15 cellular contexts compared by ENCODE assay signal in genomic region chr14:98974113-98974512, GRCh38.
A peak's percentile ranks its signal among the peaks of the same experiment; 100 is the strongest.
DNase-seq lines count a peak whose midpoint lies in the region; ATAC-seq lines count a peak whose summit lies in the region.
"Had no signal": no experiment of that assay in that cellular context is flagged by ENCODE, and none has a peak within 500 bp of the region (broad histone marks: within the 10 kb centered on the region; RNA-seq: fewer than 3 reads in every experiment).

No MANE protein-coding gene starts in this region.

- no peak overlapping the region for H3K27ac Mint-ChIP-seq in activated naive CD8-positive, alpha-beta T cell treated with anti-CD3 and anti-CD28 coated beads, Interleukin-2, amount 50 U/mL, for 24 hours
- no peak overlapping the region for H3K27ac Mint-ChIP-seq in activated naive CD8-positive, alpha-beta T cell treated with anti-CD3 and anti-CD28 coated beads for 36 hours
- H3K27ac Mint-ChIP-seq: GM23338 had no signal

- peaks cover 8% of the 10 kb centered on the region for H3K4me1 Mint-ChIP-seq in activated naive CD8-positive, alpha-beta T cell treated with anti-CD3 and anti-CD28 coated beads, Interleukin-2, amount 50 U/mL, for 24 hours
- H3K4me1 Mint-ChIP-seq in activated naive CD8-positive, alpha-beta T cell treated with anti-CD3 and anti-CD28 coated beads for 36 hours, result peaks cover 6% of the 10 kb centered on the region
- H3K4me1 Mint-ChIP-seq: GM23338 had no signal

- ATAC-seq in activated naive CD8-positive, alpha-beta T cell treated with anti-CD3 and anti-CD28 coated beads, Interleukin-2, amount 50 U/mL, for 24 hours, result peak; percentile 43
- ATAC-seq: GM23338 had no signal

- peaks cover 4% of the 10 kb centered on the region for H3K36me3 Mint-ChIP-seq in activated naive CD8-positive, alpha-beta T cell treated with anti-CD3 and anti-CD28 coated beads, Interleukin-2, amount 50 U/mL, for 24 hours (ENCODE audit: low read depth)
- H3K36me3 Mint-ChIP-seq in activated naive CD8-positive, alpha-beta T cell treated with anti-CD3 and anti-CD28 coated beads for 36 hours, result no peaks in the 10 kb centered on the region

- no peak overlapping the region for H3K4me3 Mint-ChIP-seq in activated naive CD8-positive, alpha-beta T cell treated with anti-CD3 and anti-CD28 coated beads, Interleukin-2, amount 50 U/mL, for 24 hours
- no peak overlapping the region for H3K4me3 Mint-ChIP-seq in activated naive CD8-positive, alpha-beta T cell treated with anti-CD3 and anti-CD28 coated beads for 36 hours
- H3K4me3 Mint-ChIP-seq: GM23338 had no signal

- DNase-seq in DMS153 (lab: John Stamatoyannopoulos, UW) (peak; percentile 17), DMS153 treated with DMSO at 0.1 percent for 48 hours (lab: John Stamatoyannopoulos, UW; ENCODE audit: unreplicated experiment) (no peak), islet precursor cell (peak; percentile 18), AG08396 (ENCODE audit: low spot score) (no peak), NCI-H2081 (lab: John Stamatoyannopoulos, UW) (no peak)
- no peak for DNase-seq in activated naive CD8-positive, alpha-beta T cell treated with anti-CD3 and anti-CD28 coated beads, Interleukin-2, amount 50 U/mL, for 24 hours
- DNase-seq in activated naive CD8-positive, alpha-beta T cell treated with anti-CD3 and anti-CD28 coated beads for 36 hours, result no peak
- DNase-seq in stimulated activated CD4-positive, alpha-beta T cell treated with anti-CD3 and anti-CD28 coated beads, Interleukin-2, amount 100 ng/mL, for 48 hours, result no peak
- DNase-seq: AML-193, DMS 273 treated with DMSO at 0.1 percent for 48 hours, DMS79 treated with DMSO at 0.1 percent for 48 hours, EL, H7, IMR-90 had no signal

- H3K27me3 Mint-ChIP-seq in activated naive CD8-positive, alpha-beta T cell treated with anti-CD3 and anti-CD28 coated beads, Interleukin-2, amount 50 U/mL, for 24 hours, result no peaks in the 10 kb centered on the region
- H3K27me3 Mint-ChIP-seq in activated naive CD8-positive, alpha-beta T cell treated with anti-CD3 and anti-CD28 coated beads for 36 hours, result no peaks in the 10 kb centered on the region

- H3K9me3 Mint-ChIP-seq in activated naive CD8-positive, alpha-beta T cell treated with anti-CD3 and anti-CD28 coated beads, Interleukin-2, amount 50 U/mL, for 24 hours, result peaks cover 13% of the 10 kb centered on the region
- peaks cover 12% of the 10 kb centered on the region for H3K9me3 Mint-ChIP-seq in activated naive CD8-positive, alpha-beta T cell treated with anti-CD3 and anti-CD28 coated beads for 36 hours

Comparison
In these comparisons a context has a peak if more than half of its experiments do, and no peak if none do; other contexts are left out.
1. DNase-seq: peak in DMS153 (single experiment) and islet precursor cell (single experiment); none in DMS153 treated with DMSO at 0.1 percent for 48 hours (single experiment), activated naive CD8-positive, alpha-beta T cell treated with anti-CD3 and anti-CD28 coated beads, Interleukin-2, amount 50 U/mL, for 24 hours (single experiment), activated naive CD8-positive, alpha-beta T cell treated with anti-CD3 and anti-CD28 coated beads for 36 hours (single experiment), stimulated activated CD4-positive, alpha-beta T cell treated with anti-CD3 and anti-CD28 coated beads, Interleukin-2, amount 100 ng/mL, for 48 hours (0 of 2), AG08396 (single experiment) and NCI-H2081 (0 of 2).